2 cellular contexts compared by ENCODE assay signal in genomic region chr6:147195510-147195909, GRCh38.
TF ChIP-seq lines count a peak whose summit lies in the region.

No MANE protein-coding gene starts in this region.

TF ChIP-seq in liver, 16 proteins besides CTCF, POLR2A, EP300 and RAD21:
- TF ChIP-seq, protein P1, sequence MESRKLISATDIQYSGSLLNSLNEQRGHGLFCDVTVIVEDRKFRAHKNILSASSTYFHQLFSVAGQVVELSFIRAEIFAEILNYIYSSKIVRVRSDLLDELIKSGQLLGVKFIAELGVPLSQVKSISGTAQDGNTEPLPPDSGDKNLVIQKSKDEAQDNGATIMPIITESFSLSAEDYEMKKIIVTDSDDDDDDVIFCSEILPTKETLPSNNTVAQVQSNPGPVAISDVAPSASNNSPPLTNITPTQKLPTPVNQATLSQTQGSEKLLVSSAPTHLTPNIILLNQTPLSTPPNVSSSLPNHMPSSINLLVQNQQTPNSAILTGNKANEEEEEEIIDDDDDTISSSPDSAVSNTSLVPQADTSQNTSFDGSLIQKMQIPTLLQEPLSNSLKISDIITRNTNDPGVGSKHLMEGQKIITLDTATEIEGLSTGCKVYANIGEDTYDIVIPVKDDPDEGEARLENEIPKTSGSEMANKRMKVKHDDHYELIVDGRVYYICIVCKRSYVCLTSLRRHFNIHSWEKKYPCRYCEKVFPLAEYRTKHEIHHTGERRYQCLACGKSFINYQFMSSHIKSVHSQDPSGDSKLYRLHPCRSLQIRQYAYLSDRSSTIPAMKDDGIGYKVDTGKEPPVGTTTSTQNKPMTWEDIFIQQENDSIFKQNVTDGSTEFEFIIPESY (IDR thresholded peaks at IDR 0.05), result peak; percentile 2
- no peak for TF ChIP-seq YY1 (IDR thresholded peaks at IDR 0.05)

TF ChIP-seq in GM12878, 131 proteins besides CTCF, POLR2A, EP300 and RAD21 (continued from another document):
- TF ChIP-seq SKIL (IDR thresholded peaks at IDR 0.05; ENCODE audit: low read depth, poor library complexity, severe bottlenecking) (no peak), NRF1 (conservative IDR thresholded peaks at IDR 0.05; ENCODE audit: low read depth, low read length) (no peak), SIN3A (IDR thresholded peaks at IDR 0.05; ENCODE audit: low read depth, low read length) (no peak), SMAD5 (IDR thresholded peaks at IDR 0.05; ENCODE audit: low read depth) (no peak), FOXK2 (IDR thresholded peaks at IDR 0.05) (no peak), GABPA (IDR thresholded peaks at IDR 0.05; ENCODE audit: low read depth) (no peak), RCOR1 (conservative IDR thresholded peaks at IDR 0.05; ENCODE audit: low read depth, low read length) (no peak), BMI1 (IDR thresholded peaks at IDR 0.05; ENCODE audit: borderline replicate concordance) (no peak)
TF ChIP-seq in GM12878: peak in this region for 0.
